ENCODE assay signal across 10 cellular contexts in the genomic region with DNA sequence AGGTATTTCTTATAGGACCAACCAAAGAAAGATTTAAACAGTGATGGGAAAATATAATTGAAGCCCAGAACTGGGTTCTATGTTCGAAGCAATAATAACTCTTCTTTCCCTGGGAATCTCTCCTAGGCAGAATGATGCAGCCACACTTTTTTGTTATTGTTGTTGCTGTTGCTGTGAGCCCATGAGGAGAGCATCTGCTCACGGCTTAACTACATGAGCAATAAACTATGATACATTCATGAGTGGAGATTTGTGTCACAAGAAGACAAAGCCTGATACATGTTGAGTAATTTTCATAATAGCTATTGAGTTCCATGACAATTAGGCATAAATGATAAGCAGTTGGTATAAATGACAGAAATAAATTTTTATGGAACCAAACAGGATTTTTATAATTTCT.
DNase-seq lines count a peak whose midpoint lies in the region; ATAC-seq and TF ChIP-seq lines count a peak whose summit lies in the region.
"Had no signal": no experiment of that assay in that cellular context is flagged by ENCODE, and none has a peak within 500 bp of the region (broad histone marks: within the 10 kb centered on the region; RNA-seq: fewer than 3 reads in every experiment).

No MANE protein-coding gene starts in this region.

- H3K27ac ChIP-seq in spleen: no peak overlapping the region

- WGBS in spleen, 5 donors: 91 to 94% (median 92%) methylated on average over 2 of the region's 2 CpGs

- H3K4me3 ChIP-seq in astrocyte of the spinal cord (ENCODE audit: low read depth, low read length) (no peak overlapping the region), spleen (no peak overlapping the region)

- H3K9me3 ChIP-seq in spleen: no peaks in the 10 kb centered on the region

- no peak for ATAC-seq in SK-N-SH treated with all-trans-retinoic acid at 6 μM for 48 hours

- intact Hi-C loops in spleen (cut with DNase I; ENCODE audit: low total_unique reads): no loop called here

- no peaks in the 10 kb centered on the region for H3K27me3 ChIP-seq in spleen (replicated peaks in 1 of 7)

- H3K36me3 ChIP-seq in spleen: peaks cover 0 to 86% (median 21%) of the 10 kb centered on the region in 6 donors

- TF ChIP-seq CTCF in astrocyte of the spinal cord (IDR thresholded peaks at IDR 0.05; ENCODE audit: low read depth, low read length) (no peak), spleen (IDR thresholded peaks at IDR 0.05 in 8 of 11, conservative IDR thresholded peaks at IDR 0.05 in 3 of 11) (no peak)

- H3K4me1 ChIP-seq in spleen: peaks cover 0 to 13% (median 0%) of the 10 kb centered on the region in 6 donors

- in situ Hi-C loops in astrocyte of the spinal cord (cut with HindIII; ENCODE audit: low sequenced_read_pairs): no loop called here

- DNase-seq in GM04503 (ENCODE audit: low read depth): peak; percentile 62
- peak; percentile 18 for DNase-seq in astrocyte of the spinal cord (ENCODE audit: low read depth, low spot score)
- peak; percentile 80 for DNase-seq in hepatic stellate cell (ENCODE audit: low spot score)
- peak; percentile 69 for DNase-seq in stromal cell of bone marrow (ENCODE audit: low read depth)
- no peak for DNase-seq in spleen
- no peak for DNase-seq in mucosa of gallbladder (ENCODE audit: low spot score)
- DNase-seq: activated naive CD8-positive, alpha-beta T cell treated with anti-CD3 and anti-CD28 coated beads for 36 hours; GOT3; RPMI8226 had no signal

- no peak for TF ChIP-seq POLR2A in spleen (IDR thresholded peaks at IDR 0.05)

TF ChIP-seq in SK-N-SH treated with all-trans-retinoic acid at 6 μM for 48 hours, 23 proteins besides CTCF, POLR2A, EP300 and RAD21:
- TF ChIP-seq TCF4 (CRISPR knock-in tag; IDR thresholded peaks at IDR 0.05; ENCODE audit: borderline replicate concordance): no peak
- TF ChIP-seq ZNF8 (CRISPR knock-in tag; IDR thresholded peaks at IDR 0.05): no peak
- no peak for TF ChIP-seq ZNF70 (CRISPR knock-in tag; IDR thresholded peaks at IDR 0.05)

Comparison
In these comparisons a context has a peak if more than half of its experiments do, and no peak if none do; other contexts are left out.
1. DNase-seq: peak in GM04503 (single experiment), astrocyte of the spinal cord (single experiment), hepatic stellate cell (single experiment) and stromal cell of bone marrow (single experiment); none in spleen (single experiment) and mucosa of gallbladder (single experiment).